12 cellular contexts compared by ENCODE assay signal in genomic region chr3:103644450-103644849, GRCh38.
"Had no signal": no experiment of that assay in that cellular context is flagged by ENCODE, and none has a peak within 500 bp of the region (broad histone marks: within the 10 kb centered on the region; RNA-seq: fewer than 3 reads in every experiment).

No MANE protein-coding gene starts in this region.

- ATAC-seq: left cardiac atrium; naive thymus-derived CD4-positive, alpha-beta T cell; stimulated activated effector memory CD8-positive, alpha-beta T cell treated with anti-CD3 and anti-CD28 coated beads, Interleukin-12 subunit alpha, Interleukin-12 subunit beta, amount 100 ng/mL, for 72 hours had no signal

- DNase-seq: activated CD4-positive, alpha-beta T cell treated with anti-CD3 and anti-CD28 coated beads, Interleukin-2, amount 50 U/mL, for 1 hour; activated effector memory CD4-positive, alpha-beta T cell treated with Interleukin-2 at 50 U/mL for 16 hours; activated T-cell treated with anti-CD3 and anti-CD28 coated beads, Interleukin-2, amount 50 U/mL, for 24 hours; amygdala; endodermal cell; erythroblast; glutamatergic neuron; immature natural killer cell; left cardiac atrium; naive thymus-derived CD4-positive, alpha-beta T cell; posterior cingulate gyrus had no signal
